Comparison of ENCODE assay signal across 27 cellular contexts in the genomic region with DNA sequence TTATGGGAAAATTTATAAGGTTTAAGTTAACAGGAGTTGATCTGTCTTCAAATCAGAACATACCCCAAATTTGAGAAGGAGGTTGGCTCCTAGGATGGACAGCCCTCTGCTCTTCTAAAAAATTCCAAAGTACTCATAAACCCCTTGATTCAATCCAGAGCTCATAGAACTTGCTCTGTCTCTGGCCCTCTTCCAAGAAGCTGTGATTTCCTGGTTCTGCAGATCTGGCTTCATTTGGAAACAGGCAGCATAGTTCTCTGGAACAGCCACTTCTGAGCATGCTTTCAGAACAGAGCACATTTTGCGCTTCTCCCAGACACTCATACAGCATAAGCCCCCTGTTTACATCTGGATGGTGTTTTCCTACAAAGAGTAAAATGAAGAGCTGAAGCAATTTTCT.
DNase-seq lines count a peak whose midpoint lies in the region; ATAC-seq and TF ChIP-seq lines count a peak whose summit lies in the region.
"Had no signal": no experiment of that assay in that cellular context is flagged by ENCODE, and none has a peak within 500 bp of the region (broad histone marks: within the 10 kb centered on the region; RNA-seq: fewer than 3 reads in every experiment).

No MANE protein-coding gene starts in this region.

- no peak for ATAC-seq in activated CD8-positive, alpha-beta T cell treated with anti-CD3 and anti-CD28 coated beads for 36 hours
- no peak for ATAC-seq in HG02798 (IDR thresholded peaks at IDR 0.05; ENCODE audit: poor library complexity, unreplicated experiment)
- ATAC-seq: activated CD4-positive, alpha-beta T cell treated with anti-CD3 and anti-CD28 coated beads for 36 hours; foreskin keratinocyte; natural killer cell had no signal

- intact Hi-C loops in activated CD8-positive, alpha-beta T cell treated with anti-CD3 and anti-CD28 coated beads for 36 hours (cut with micrococcal nuclease) = no loop called here

- TF ChIP-seq CTCF in AG10803 (conservative IDR thresholded peaks at IDR 0.05; ENCODE audit: low read length) (no peak), fibroblast of mammary gland (conservative IDR thresholded peaks at IDR 0.05; ENCODE audit: control insufficient read depth, insufficient read depth, low read depth, low read length) (no peak), GM10266 (IDR thresholded peaks at IDR 0.05; ENCODE audit: control insufficient read depth, insufficient read depth, low read depth, missing control alignments) (no peak)
- no peak for TF ChIP-seq CTCF in activated CD8-positive, alpha-beta T cell treated with anti-CD3 and anti-CD28 coated beads for 36 hours (IDR thresholded peaks at IDR 0.05)

- CTCF ChIA-PET in activated CD8-positive, alpha-beta T cell treated with anti-CD3 and anti-CD28 coated beads for 36 hours (lab: Charles Lee) = interaction anchor here (1.0 to 1.4 kb wide), 2 partner anchors 15 to 19 kb away, joined by 3 to 7 read pairs; no protein-coding TSS in a partner anchor

- H3K9me3 Mint-ChIP-seq in activated CD8-positive, alpha-beta T cell treated with anti-CD3 and anti-CD28 coated beads for 36 hours = peaks cover under 1% of the 10 kb centered on the region
- H3K9me3 Mint-ChIP-seq: CD4-positive, alpha-beta T cell had no signal

- no peak overlapping the region for H3K27ac Mint-ChIP-seq in activated CD8-positive, alpha-beta T cell treated with anti-CD3 and anti-CD28 coated beads for 36 hours
- H3K27ac Mint-ChIP-seq: activated CD4-positive, alpha-beta T cell treated with anti-CD3 and anti-CD28 coated beads for 36 hours; CD4-positive, alpha-beta T cell; natural killer cell had no signal

- H3K27me3 ChIP-seq in muscle layer of colon (ENCODE audit: control insufficient read depth in 1 of 2, insufficient read depth in 2 of 2, low read length in 2 of 2) = no peaks in the 10 kb centered on the region
- H3K27me3 ChIP-seq: adrenal gland, foreskin keratinocyte, spleen, vagina had no signal

- H3K9me3 ChIP-seq in muscle layer of colon (ENCODE audit: low read length) = no peaks in the 10 kb centered on the region
- H3K9me3 ChIP-seq: adrenal gland, spleen, vagina had no signal

- H3K4me3 ChIP-seq in AG10803 (ENCODE audit: low read length) (no peak overlapping the region), fibroblast of mammary gland (ENCODE audit: control insufficient read depth, low read depth, low read length) (no peak overlapping the region), muscle layer of colon (ENCODE audit: low read depth in 1 of 2, low read length in 2 of 2) (no peak overlapping the region)
- H3K4me3 ChIP-seq: adrenal gland, lung, spleen, vagina had no signal

- H3K4me3 Mint-ChIP-seq in activated CD8-positive, alpha-beta T cell treated with anti-CD3 and anti-CD28 coated beads for 36 hours = no peak overlapping the region
- H3K4me3 Mint-ChIP-seq: activated CD4-positive, alpha-beta T cell treated with anti-CD3 and anti-CD28 coated beads for 36 hours; CD4-positive, alpha-beta T cell; natural killer cell had no signal

- peaks cover 7% of the 10 kb centered on the region for H3K27me3 Mint-ChIP-seq in activated CD8-positive, alpha-beta T cell treated with anti-CD3 and anti-CD28 coated beads for 36 hours

- H3K36me3 ChIP-seq in muscle layer of colon (ENCODE audit: insufficient read depth, low read length) = no peaks in the 10 kb centered on the region
- H3K36me3 ChIP-seq: adrenal gland, spleen, vagina had no signal

- peaks cover 6% of the 10 kb centered on the region for H3K4me1 Mint-ChIP-seq in activated CD8-positive, alpha-beta T cell treated with anti-CD3 and anti-CD28 coated beads for 36 hours (ENCODE audit: low read depth)
- H3K4me1 Mint-ChIP-seq: natural killer cell had no signal

- peaks cover 39% of the 10 kb centered on the region for H3K4me1 ChIP-seq in muscle layer of colon (ENCODE audit: insufficient read depth, low read length)
- H3K4me1 ChIP-seq: adrenal gland, foreskin keratinocyte, spleen, vagina had no signal

- POLR2A ChIA-PET in activated CD8-positive, alpha-beta T cell treated with anti-CD3 and anti-CD28 coated beads for 36 hours (lab: Charles Lee) = no interaction called here

- H3K27ac ChIP-seq in muscle layer of colon (ENCODE audit: low read depth, low read length) = peak overlapping the region; percentile 28
- H3K27ac ChIP-seq: adrenal gland, foreskin keratinocyte, KMS-11, spleen, vagina had no signal

- DNase-seq in AG10803 (ENCODE audit: low read depth) = peak; percentile 64
- peak; percentile 5 for DNase-seq in NCI-H69 (lab: John Stamatoyannopoulos, UW)
- peak; percentile 14 for DNase-seq in fibroblast of mammary gland (ENCODE audit: low read depth)
- no peak for DNase-seq in activated CD8-positive, alpha-beta T cell treated with anti-CD3 and anti-CD28 coated beads for 36 hours
- no peak for DNase-seq in COLO829 (ENCODE audit: low spot score)
- no peak for DNase-seq in GM10266 (ENCODE audit: extremely low spot score)
- DNase-seq: activated CD4-positive, alpha-beta T cell treated with anti-CD3 and anti-CD28 coated beads for 36 hours; activated CD8-positive, alpha-beta memory T cell treated with anti-CD3 and anti-CD28 coated beads, Interleukin-2, amount 50 U/mL, for 4 hours; activated gamma-delta T cell; CD4-positive, alpha-beta T cell; central memory CD4-positive, alpha-beta T cell; DND-41; foreskin keratinocyte; hippocampal formation; islet precursor cell; natural killer cell; NCI-H1048; NCI-H510A; posterior cingulate gyrus; spleen; substantia nigra had no signal

- H3K9ac ChIP-seq in muscle layer of colon (ENCODE audit: low read length) = no peak overlapping the region
- H3K9ac ChIP-seq: KMS-11 had no signal

- H3K36me3 Mint-ChIP-seq in activated CD8-positive, alpha-beta T cell treated with anti-CD3 and anti-CD28 coated beads for 36 hours (ENCODE audit: low read depth) = no peaks in the 10 kb centered on the region
- H3K36me3 Mint-ChIP-seq: natural killer cell had no signal

Comparison
In these comparisons a context has a peak if more than half of its experiments do, and no peak if none do; other contexts are left out.
1. DNase-seq: peak in AG10803 (single experiment), NCI-H69 (single experiment) and fibroblast of mammary gland (single experiment); none in activated CD8-positive, alpha-beta T cell treated with anti-CD3 and anti-CD28 coated beads for 36 hours (single experiment), COLO829 (single experiment) and GM10266 (single experiment).